ENCODE assay signal across 5 cellular contexts in the genomic region with DNA sequence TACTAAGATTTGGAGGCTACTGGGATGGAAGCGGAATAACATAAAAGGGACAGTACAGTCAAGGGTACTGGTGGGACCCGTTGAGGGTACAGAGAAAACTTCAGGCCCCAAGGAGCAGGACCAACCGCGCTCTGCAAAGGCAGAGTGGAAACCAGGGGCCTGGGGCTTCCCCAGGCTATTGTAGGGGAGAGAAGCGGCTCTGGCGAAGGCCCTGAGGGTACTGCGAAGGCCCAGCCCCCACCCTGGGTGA.
A peak's percentile ranks its signal among the peaks of the same experiment; 100 is the strongest.
DNase-seq lines count a peak whose midpoint lies in the region; ATAC-seq and TF ChIP-seq lines count a peak whose summit lies in the region.

No MANE protein-coding gene starts in this region.

- no peaks in the 10 kb centered on the region for H3K27me3 Mint-ChIP-seq in stimulated activated naive B cell treated with anti-CD40 and anti-IgM and Interleukin-4, amounts not matched to agents 10 μg/mL and 1 μg/mL and 100 μg/mL, for 72 hours

- TF ChIP-seq CTCF in WI38 (IDR thresholded peaks at IDR 0.05; ENCODE audit: low read depth, low read length) (no peak), fibroblast of pulmonary artery (IDR thresholded peaks at IDR 0.05; ENCODE audit: low read length, missing control alignments) (no peak)

- H3K4me3 ChIP-seq in WI38 (ENCODE audit: low read depth, low read length), result peak overlapping the region; percentile 100
- peak overlapping the region; percentile 87 for H3K4me3 ChIP-seq in fibroblast of pulmonary artery (replicated peaks; ENCODE audit: low read depth, low read length)

- DNase-seq in fibroblast of pulmonary artery (ENCODE audit: low read depth) (no peak), SKM-1 (lab: John Stamatoyannopoulos, UW; ENCODE audit: unreplicated experiment) (no peak), GOT3 (lab: John Stamatoyannopoulos, UW) (no peak)
- DNase-seq in stimulated activated naive B cell treated with anti-CD40 and anti-IgM and Interleukin-4, amounts not matched to agents 10 μg/mL and 1 μg/mL and 100 μg/mL, for 72 hours, result no peak

- ATAC-seq in stimulated activated naive B cell treated with anti-CD40 and anti-IgM and Interleukin-4, amounts not matched to agents 10 μg/mL and 1 μg/mL and 100 μg/mL, for 72 hours (replicated peaks), result no peak

- H3K4me3 Mint-ChIP-seq in stimulated activated naive B cell treated with anti-CD40 and anti-IgM and Interleukin-4, amounts not matched to agents 10 μg/mL and 1 μg/mL and 100 μg/mL, for 72 hours, result peak overlapping the region; percentile 33 to 75

- H3K27ac Mint-ChIP-seq in stimulated activated naive B cell treated with anti-CD40 and anti-IgM and Interleukin-4, amounts not matched to agents 10 μg/mL and 1 μg/mL and 100 μg/mL, for 72 hours, result peak overlapping the region; percentile 72

- no peaks in the 10 kb centered on the region for H3K36me3 Mint-ChIP-seq in stimulated activated naive B cell treated with anti-CD40 and anti-IgM and Interleukin-4, amounts not matched to agents 10 μg/mL and 1 μg/mL and 100 μg/mL, for 72 hours

- H3K4me1 Mint-ChIP-seq in stimulated activated naive B cell treated with anti-CD40 and anti-IgM and Interleukin-4, amounts not matched to agents 10 μg/mL and 1 μg/mL and 100 μg/mL, for 72 hours, result peaks cover 18 to 33% of the 10 kb centered on the region in 2 donors

- no peaks in the 10 kb centered on the region for H3K9me3 Mint-ChIP-seq in stimulated activated naive B cell treated with anti-CD40 and anti-IgM and Interleukin-4, amounts not matched to agents 10 μg/mL and 1 μg/mL and 100 μg/mL, for 72 hours
